Comparison of ENCODE assay signal across 8 cellular contexts in the genomic region with DNA sequence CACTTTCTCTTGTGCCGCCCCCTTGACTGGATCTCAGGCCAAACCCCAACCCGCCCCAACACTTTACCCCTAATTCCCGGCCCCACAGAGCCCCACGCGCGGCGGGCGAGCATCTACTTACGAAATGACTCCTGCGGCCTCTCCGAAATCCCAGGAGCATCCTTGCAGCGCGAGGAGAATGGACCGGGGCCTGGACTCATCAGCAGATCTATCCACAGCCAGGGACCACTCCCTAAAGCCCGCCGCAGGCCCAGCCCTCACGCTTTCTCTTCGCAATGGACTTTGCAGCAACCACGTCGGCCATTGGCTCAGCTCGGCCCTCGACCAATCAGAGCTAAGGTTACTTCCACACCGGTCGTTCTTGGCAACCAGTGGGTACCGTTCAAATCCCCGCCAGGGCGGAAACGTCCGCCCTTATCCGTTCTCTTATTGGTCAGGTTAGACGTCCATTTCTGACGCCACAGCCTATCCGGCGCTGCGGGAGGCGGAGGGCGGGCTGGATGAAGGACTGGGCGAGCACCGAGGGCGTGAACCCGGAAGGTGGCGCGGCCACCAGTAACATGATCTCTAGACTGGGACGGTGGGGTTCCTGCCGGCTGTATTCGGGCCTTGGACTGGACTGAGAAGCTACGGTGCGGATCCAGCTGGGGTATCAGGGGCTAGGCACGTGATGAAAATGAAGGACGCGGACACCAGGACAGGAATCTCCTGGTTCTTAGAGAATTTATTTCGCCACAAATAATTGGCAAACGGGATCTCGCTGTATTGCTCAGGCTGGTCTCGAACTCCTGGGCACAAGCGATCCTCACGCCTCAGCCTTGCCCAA. TPM values are rescaled to one million over a fixed set of nuclear protein-coding genes. Genes with fewer than 3 reads are reported as not detected.
DNase-seq lines count a peak whose midpoint lies in the region; ATAC-seq and TF ChIP-seq lines count a peak whose summit lies in the region.

A gene (minus strand): TSS at position 244 of the 826 bp plus-strand sequence. CDS start 84 bp downstream, at position 160.
A gene with protein sequence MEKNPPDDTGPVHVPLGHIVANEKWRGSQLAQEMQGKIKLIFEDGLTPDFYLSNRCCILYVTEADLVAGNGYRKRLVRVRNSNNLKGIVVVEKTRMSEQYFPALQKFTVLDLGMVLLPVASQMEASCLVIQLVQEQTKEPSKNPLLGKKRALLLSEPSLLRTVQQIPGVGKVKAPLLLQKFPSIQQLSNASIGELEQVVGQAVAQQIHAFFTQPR (plus strand): TSS at position 528 of the 826 bp plus-strand sequence. CDS start 955 bp downstream, outside the sequence.

- no peaks in the 10 kb centered on the region for H3K27me3 Mint-ChIP-seq in activated CD4-positive, alpha-beta T cell treated with anti-CD3 and anti-CD28 coated beads, Interleukin-2, amount 10 ng/mL, durations not matched to agents 7 days and 5 days

- peaks cover 37% of the 10 kb centered on the region for H3K4me1 Mint-ChIP-seq in activated CD4-positive, alpha-beta T cell treated with anti-CD3 and anti-CD28 coated beads, Interleukin-2, amount 10 ng/mL, durations not matched to agents 7 days and 5 days

- H3K36me3 Mint-ChIP-seq in activated CD4-positive, alpha-beta T cell treated with anti-CD3 and anti-CD28 coated beads, Interleukin-2, amount 10 ng/mL, durations not matched to agents 7 days and 5 days (ENCODE audit: low read depth): peaks cover 11% of the 10 kb centered on the region

- CTCF ChIA-PET in activated CD4-positive, alpha-beta T cell treated with anti-CD3 and anti-CD28 coated beads, Interleukin-2, amount 10 ng/mL, durations not matched to agents 7 days and 5 days (lab: Charles Lee): interaction anchor here (1.2 to 1.8 kb wide), 3 partner anchors 41 to 372 kb away, joined by 3 to 7 read pairs (median 3); no protein-coding TSS in a partner anchor

- DNase-seq in C1 segment of cervical spinal cord (lab: John Stamatoyannopoulos, UW): peak; percentile 85 to 98 (median 96)
- DNase-seq in NCI-H526 treated with DMSO at 0.1 percent for 48 hours (lab: John Stamatoyannopoulos, UW): peak; percentile 100
- peak; percentile 99 for DNase-seq in activated CD4-positive, alpha-beta T cell treated with anti-CD3 and anti-CD28 coated beads, Interleukin-2, amount 10 ng/mL, durations not matched to agents 7 days and 5 days
- DNase-seq in dermis blood vessel endothelial cell: peak; percentile 100
- peak; percentile 97 to 98 for DNase-seq in left lung
- peak; percentile 97 for DNase-seq in stimulated activated CD4-positive, alpha-beta T cell treated with anti-CD3 and anti-CD28 coated beads, Interleukin-2, amount 100 ng/mL, for 4 hours (ENCODE audit: low read depth)

- ATAC-seq in GM19351 (IDR thresholded peaks at IDR 0.05; ENCODE audit: unreplicated experiment): peak; percentile 99
- peak; percentile 97 for ATAC-seq in HG03520 (IDR thresholded peaks at IDR 0.05; ENCODE audit: unreplicated experiment)
- ATAC-seq in left lung: peak; percentile 99

- no peaks in the 10 kb centered on the region for H3K27me3 ChIP-seq in left lung

- intact Hi-C loops in left lung (cut with DNase I): no loop called here

- H3K9me3 Mint-ChIP-seq in activated CD4-positive, alpha-beta T cell treated with anti-CD3 and anti-CD28 coated beads, Interleukin-2, amount 10 ng/mL, durations not matched to agents 7 days and 5 days: no peaks in the 10 kb centered on the region

- peaks cover 0 to 9% of the 10 kb centered on the region in 2 donors for H3K36me3 ChIP-seq in left lung

- H3K27ac ChIP-seq in left lung: peak within 1 kb of the TSS; percentile 42 to 74

- no peaks in the 10 kb centered on the region for H3K9me3 ChIP-seq in left lung

- H3K27ac Mint-ChIP-seq in activated CD4-positive, alpha-beta T cell treated with anti-CD3 and anti-CD28 coated beads, Interleukin-2, amount 10 ng/mL, durations not matched to agents 7 days and 5 days: peak within 1 kb of the TSS; percentile 89

- peak within 1 kb of the TSS; percentile 100 for H3K4me3 Mint-ChIP-seq in activated CD4-positive, alpha-beta T cell treated with anti-CD3 and anti-CD28 coated beads, Interleukin-2, amount 10 ng/mL, durations not matched to agents 7 days and 5 days

- POLR2A ChIA-PET in activated CD4-positive, alpha-beta T cell treated with anti-CD3 and anti-CD28 coated beads, Interleukin-2, amount 10 ng/mL, durations not matched to agents 7 days and 5 days (lab: Charles Lee): interaction anchor here (0.6 to 0.7 kb wide), 3 partner anchors 100 to 486 kb away, joined by 3 to 5 read pairs (median 3); no protein-coding TSS in a partner anchor

- peaks cover 6 to 32% of the 10 kb centered on the region in 2 donors for H3K4me1 ChIP-seq in left lung

- H3K4me3 ChIP-seq in left lung: peak within 1 kb of the TSS; percentile 80 to 90

- TF ChIP-seq CTCF in left lung (IDR thresholded peaks at IDR 0.05): no peak

RNA-seq across cellular contexts. Expression of the first gene that starts in this region (rescaled TPM):
- total RNA-seq in activated CD4-positive, alpha-beta T cell treated with anti-CD3 and anti-CD28 coated beads, Interleukin-2, amount 10 ng/mL, durations not matched to agents 7 days and 5 days: 10 to 100 TPM; 18.7 to 25.9 TPM
- 9.5 and 13.0 TPM in 2 replicates for total RNA-seq in dermis blood vessel endothelial cell
- 10 to 100 TPM; 19.1 to 22.4 TPM for total RNA-seq in left lung

RNA-seq across cellular contexts. Expression of the second gene that starts in this region (rescaled TPM):
- total RNA-seq in activated CD4-positive, alpha-beta T cell treated with anti-CD3 and anti-CD28 coated beads, Interleukin-2, amount 10 ng/mL, durations not matched to agents 7 days and 5 days: 1 to 10 TPM; 7.3 to 8.3 TPM
- total RNA-seq in dermis blood vessel endothelial cell (2.2 and 3.9 TPM in 2 replicates), left lung (1 to 10 TPM; 2.7 to 4.8 TPM)

Comparison
In these comparisons a context has a peak if more than half of its experiments do, and no peak if none do; other contexts are left out.
1. Peak in every context shown above with its lines: DNase-seq, ATAC-seq, H3K4me3 ChIP-seq and H3K27ac ChIP-seq.